16 cellular contexts compared by ENCODE assay signal in the genomic region with DNA sequence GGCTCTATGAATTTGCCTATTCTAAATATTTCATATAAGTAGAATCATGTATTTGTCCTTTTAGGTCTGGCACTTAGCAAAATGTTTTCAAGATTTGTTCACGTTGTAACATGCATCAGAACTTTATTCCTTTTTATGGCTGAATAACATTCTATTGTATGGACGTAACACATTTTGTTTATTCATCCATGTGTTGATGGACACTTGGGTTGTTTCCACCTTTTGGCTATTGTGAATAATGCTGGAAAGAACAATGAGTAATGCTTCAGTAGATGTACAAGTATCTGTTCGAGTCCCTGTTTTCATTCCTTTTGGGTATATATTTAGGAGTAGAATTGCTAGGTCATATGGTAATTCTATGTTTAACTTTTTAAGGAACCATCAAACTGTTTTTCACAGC. TPM values are rescaled to one million over a fixed set of nuclear protein-coding genes. Genes with fewer than 3 reads are reported as not detected.
A peak's percentile ranks its signal among the peaks of the same experiment; 100 is the strongest.
DNase-seq lines count a peak whose midpoint lies in the region; ATAC-seq and TF ChIP-seq lines count a peak whose summit lies in the region.
"Had no signal": no experiment of that assay in that cellular context is flagged by ENCODE, and none has a peak within 500 bp of the region (broad histone marks: within the 10 kb centered on the region; RNA-seq: fewer than 3 reads in every experiment).

No MANE protein-coding gene starts in this region.

- H3K79me2 ChIP-seq in mammary epithelial cell (ENCODE audit: insufficient read depth, low read length): peaks cover 40% of the 10 kb centered on the region

- peaks cover 13% of the 10 kb centered on the region for H3K36me3 Mint-ChIP-seq in MCF 10A (ENCODE audit: insufficient read depth, unreplicated experiment)
- peaks cover 22 to 66% (median 55%) of the 10 kb centered on the region in 3 donors for H3K36me3 Mint-ChIP-seq in naive thymus-derived CD8-positive, alpha-beta T cell

- H3K9me3 ChIP-seq in mammary epithelial cell (replicated peaks; ENCODE audit: insufficient read depth, low read length) (peaks cover 2% of the 10 kb centered on the region), right atrium auricular region (peaks cover 0 to 17% of the 10 kb centered on the region in 2 donors)

- no peaks in the 10 kb centered on the region for H4K20me1 ChIP-seq in mammary epithelial cell (ENCODE audit: insufficient read depth, low read length)
- H4K20me1 ChIP-seq: BLaER1 had no signal

- ATAC-seq in naive thymus-derived CD8-positive, alpha-beta T cell: no peak
- ATAC-seq: GM23338 had no signal

- H3K4me3 ChIP-seq in mammary epithelial cell (replicated peaks in 1 of 3; ENCODE audit: insufficient read depth in 1 of 3, low read depth in 2 of 3, low read length in 3 of 3) (no peak overlapping the region), epithelial cell of esophagus (ENCODE audit: low read length) (no peak overlapping the region), fibroblast of the aortic adventitia (ENCODE audit: low read depth, low read length) (no peak overlapping the region), right atrium auricular region (no peak overlapping the region)
- H3K4me3 ChIP-seq: BLaER1, GM23338 had no signal

- no peak overlapping the region for H3K27ac ChIP-seq in mammary epithelial cell (ENCODE audit: insufficient read depth, low read depth, low read length)
- H3K27ac ChIP-seq in right atrium auricular region: no peak overlapping the region
- H3K27ac ChIP-seq: BLaER1 had no signal

- H3K4me1 ChIP-seq in mammary epithelial cell (ENCODE audit: insufficient read depth, low read length) (no peaks in the 10 kb centered on the region), right atrium auricular region (no peaks in the 10 kb centered on the region)
- H3K4me1 ChIP-seq: BLaER1 had no signal

- CTCF ChIA-PET in mammary epithelial cell (lab: Charles Lee; ENCODE audit: low non-redundant PET): no interaction called here
- CTCF ChIA-PET in MCF 10A (lab: Yijun Ruan, JAX): no interaction called here

- no peaks in the 10 kb centered on the region for H3K27me3 ChIP-seq in mammary epithelial cell (ENCODE audit: insufficient read depth, low read length)
- no peaks in the 10 kb centered on the region for H3K27me3 ChIP-seq in right atrium auricular region
- H3K27me3 ChIP-seq: BLaER1 had no signal

- no TSS peak for BruUV-seq in mammary epithelial cell (replicated peaks; lab: Mats Ljungman, UMichigan)
- no TSS peak for BruUV-seq in MCF 10A (replicated peaks; lab: Mats Ljungman, UMichigan)

- no peak overlapping the region for H2AFZ ChIP-seq in mammary epithelial cell (ENCODE audit: low read depth, low read length)
- H2AFZ ChIP-seq: GM23338 had no signal

- POLR2A ChIA-PET in MCF 10A (lab: Yijun Ruan, JAX): no interaction called here
- POLR2A ChIA-PET in naive thymus-derived CD8-positive, alpha-beta T cell (lab: Charles Lee): no interaction called here

- intact Hi-C loops in mammary epithelial cell (cut with micrococcal nuclease) (no loop called here), MCF 10A (cut with micrococcal nuclease) (no loop called here)

- H3K9me3 Mint-ChIP-seq in MCF 10A (ENCODE audit: unreplicated experiment): no peaks in the 10 kb centered on the region
- peaks cover 0 to 28% (median 9%) of the 10 kb centered on the region in 9 donors for H3K9me3 Mint-ChIP-seq in naive thymus-derived CD8-positive, alpha-beta T cell

- H3K36me3 ChIP-seq in mammary epithelial cell (ENCODE audit: insufficient read depth, low read length) (peaks cover 1% of the 10 kb centered on the region), right atrium auricular region (no peaks in the 10 kb centered on the region)

- no peak overlapping the region for H3K4me3 Mint-ChIP-seq in MCF 10A (ENCODE audit: unreplicated experiment)
- no peak overlapping the region for H3K4me3 Mint-ChIP-seq in naive thymus-derived CD8-positive, alpha-beta T cell
- H3K4me3 Mint-ChIP-seq: CD14-positive monocyte; CD4-positive, alpha-beta memory T cell; GM23338 had no signal

- DNase-seq in mammary epithelial cell (peak; percentile 24), MCF 10A (ENCODE audit: unreplicated experiment) (no peak), epithelial cell of esophagus (ENCODE audit: low read depth) (peak; percentile 93), fibroblast of the aortic adventitia (ENCODE audit: low read depth) (peak; percentile 7), right atrium auricular region (ENCODE audit: low spot score) (no peak)
- DNase-seq in naive thymus-derived CD8-positive, alpha-beta T cell: no peak
- no peak for DNase-seq in stimulated activated naive CD4-positive, alpha-beta T cell (lab: John Stamatoyannopoulos, UW)
- DNase-seq: 8988T; CD4-positive, alpha-beta memory T cell; DMS153; DMS79; GDM1; HCEC 1CT had no signal

- no peak overlapping the region for H3K9ac ChIP-seq in mammary epithelial cell (ENCODE audit: insufficient read depth, low read length)
- H3K9ac ChIP-seq: BLaER1 had no signal

- TF ChIP-seq CTCF in mammary epithelial cell (conservative IDR thresholded peaks at IDR 0.05 in 1 of 2, IDR thresholded peaks at IDR 0.05 in 1 of 2; ENCODE audit: extremely low read depth in 1 of 2, insufficient read depth in 1 of 2, low read depth in 1 of 2, low read length in 2 of 2) (no peak), MCF 10A (IDR thresholded peaks at IDR 0.05; ENCODE audit: unreplicated experiment) (no peak), epithelial cell of esophagus (IDR thresholded peaks at IDR 0.05; ENCODE audit: insufficient read depth, low read depth, low read length, missing control alignments) (no peak), fibroblast of the aortic adventitia (IDR thresholded peaks at IDR 0.05; ENCODE audit: insufficient read depth, low read length) (no peak), right atrium auricular region (IDR thresholded peaks at IDR 0.05) (no peak)

- H3K4me2 ChIP-seq in mammary epithelial cell (ENCODE audit: insufficient read depth, low read depth, low read length): no peak overlapping the region
- H3K4me2 ChIP-seq: BLaER1, GM23338 had no signal

- dilution Hi-C loops in mammary epithelial cell (cut with HindIII; ENCODE audit: low sequenced_read_pairs): no loop called here

- in situ Hi-C loops in mammary epithelial cell (cut with MboI; ENCODE audit: low sequenced_read_pairs in 2 of 2): no loop called here

- no peaks in the 10 kb centered on the region for H3K4me1 Mint-ChIP-seq in MCF 10A (ENCODE audit: insufficient read depth, unreplicated experiment)
- peaks cover 0 to 2% (median 1%) of the 10 kb centered on the region in 4 donors for H3K4me1 Mint-ChIP-seq in naive thymus-derived CD8-positive, alpha-beta T cell
- H3K4me1 Mint-ChIP-seq: CD14-positive monocyte, GM23338 had no signal

- H3K27ac Mint-ChIP-seq in MCF 10A (ENCODE audit: low read depth, unreplicated experiment): no peak overlapping the region
- H3K27ac Mint-ChIP-seq in naive thymus-derived CD8-positive, alpha-beta T cell: no peak overlapping the region
- H3K27ac Mint-ChIP-seq: CD14-positive monocyte; CD4-positive, alpha-beta memory T cell; GM23338 had no signal

- H3K27me3 Mint-ChIP-seq in MCF 10A (ENCODE audit: insufficient read depth, unreplicated experiment): no peaks in the 10 kb centered on the region
- no peaks in the 10 kb centered on the region for H3K27me3 Mint-ChIP-seq in naive thymus-derived CD8-positive, alpha-beta T cell
- H3K27me3 Mint-ChIP-seq: CD4-positive, alpha-beta memory T cell had no signal

- 100% methylated on average over 3 of the region's 3 CpGs for WGBS in mammary epithelial cell (ENCODE audit: low coverage, missing lambda C conversion rate)

RNA-seq across cellular contexts. Expression of a gene that starts 24.7 kb away (rescaled TPM):
- total RNA-seq in mammary epithelial cell (10 to 100 TPM; 29.5 to 46.2 TPM), MCF 10A (2022) (15.1 and 20.7 TPM in 2 replicates), fibroblast of the aortic adventitia (ENCODE audit: low replicate concordance) (15.0 and 35.8 TPM in 2 replicates), right atrium auricular region (1 to 10 TPM; 6.6 to 8.7 TPM)
- polyA plus RNA-seq in mammary epithelial cell: 6.3 TPM
- 8.8 TPM for polyA minus RNA-seq in mammary epithelial cell
- 10 to 100 TPM; 29.6 to 30.1 TPM for total RNA-seq in naive thymus-derived CD8-positive, alpha-beta T cell
- polyA plus RNA-seq in naive thymus-derived CD8-positive, alpha-beta T cell: 10 to 100 TPM; 13.3 to 15.3 (median 15.1) TPM

Comparison
In these comparisons a context has a peak if more than half of its experiments do, and no peak if none do; other contexts are left out.
1. DNase-seq: peak in mammary epithelial cell (single experiment), epithelial cell of esophagus (single experiment) and fibroblast of the aortic adventitia (single experiment); none in MCF 10A (single experiment), naive thymus-derived CD8-positive, alpha-beta T cell (0 of 10), stimulated activated naive CD4-positive, alpha-beta T cell (0 of 6) and right atrium auricular region (single experiment).